In the genomic region with DNA sequence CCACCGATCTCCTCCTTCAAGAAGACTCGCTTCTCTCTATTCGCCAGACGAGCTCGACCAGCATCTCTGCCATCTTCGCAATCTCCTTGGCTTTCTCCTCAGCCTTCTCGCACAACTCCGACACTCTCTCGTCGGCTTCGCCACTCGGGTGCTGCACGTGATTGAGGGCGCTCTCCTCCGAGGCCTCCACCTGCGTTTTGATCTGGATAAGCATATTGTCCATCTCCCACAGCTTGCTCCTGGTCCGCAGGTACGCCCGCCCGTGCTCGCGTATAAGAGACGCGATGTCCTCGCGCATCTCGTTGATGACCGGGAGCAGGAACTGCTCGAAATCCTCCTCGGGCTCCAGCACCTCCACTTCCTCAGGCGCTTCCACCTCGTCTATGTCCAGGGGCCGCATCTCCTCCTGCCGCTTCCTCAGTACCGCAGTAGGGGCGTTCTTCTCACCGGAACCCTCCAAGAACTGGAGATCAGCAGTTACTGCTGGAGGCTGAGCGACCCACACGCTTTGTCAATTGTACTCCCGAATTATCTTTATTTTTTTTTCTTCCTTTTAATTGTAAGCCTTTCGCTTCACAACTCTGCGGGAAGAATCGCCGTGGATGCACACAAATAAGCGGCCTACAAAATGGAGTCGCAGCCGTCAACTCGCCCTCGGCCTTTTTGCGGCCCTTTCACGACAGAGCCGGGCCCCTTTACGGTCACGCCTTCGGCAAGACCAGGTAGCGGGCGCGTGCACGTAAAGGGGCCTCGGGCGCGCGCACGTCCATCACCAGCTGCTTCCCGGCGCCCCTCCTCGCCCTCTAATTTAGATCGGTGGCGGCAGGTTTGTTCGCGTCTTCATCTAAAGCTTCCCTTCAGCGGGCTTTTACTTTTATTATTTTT, we compare ENCODE assay signal across 8 cellular contexts. TPM values are rescaled to one million over a fixed set of nuclear protein-coding genes. Genes with fewer than 3 reads are reported as not detected.
A peak's percentile ranks its signal among the peaks of the same experiment; 100 is the strongest.
DNase-seq lines count a peak whose midpoint lies in the region; ATAC-seq and TF ChIP-seq lines count a peak whose summit lies in the region.

A gene (minus strand): TSS at position 636 of the 885 bp plus-strand sequence. CDS start 236 bp downstream, at position 400.

- TF ChIP-seq POLR2A in GM10847 (IDR thresholded peaks at IDR 0.05; ENCODE audit: extremely low read depth, insufficient read length), result peak; percentile 47

- intact Hi-C loops in tibial artery (cut with DNase I; ENCODE audit: low total_unique reads), result loop anchor here (5.0 to 10.0 kb wide), 3 partner anchors 67 to 365 kb away; a partner anchor contains a TSS

- TF ChIP-seq CTCF in cardiac muscle cell (IDR thresholded peaks at IDR 0.05; ENCODE audit: low read depth, low read length) (peak; percentile 8), parathyroid adenoma (IDR thresholded peaks at IDR 0.05) (no peak), tibial artery (IDR thresholded peaks at IDR 0.05) (peak in 1 of 2 experiments; percentile 9)

- H3K9ac ChIP-seq in adipocyte (ENCODE audit: low read length) (peak within 1 kb of the TSS; percentile 96), parathyroid adenoma (peak within 1 kb of the TSS; percentile 61)

- DNase-seq in NCI-H1436 (lab: John Stamatoyannopoulos, UW) (peak; percentile 87), T follicular helper cell (ENCODE audit: low read depth) (peak; percentile 97), adipocyte (ENCODE audit: low read depth) (peak; percentile 99), cardiac muscle cell (ENCODE audit: low read depth in 1 of 2, low spot score in 1 of 2) (peak; percentile 98 to 99), tibial artery (peak; percentile 96 to 98)

- peaks cover 25% of the 10 kb centered on the region for H3K79me2 ChIP-seq in parathyroid adenoma

- H3K36me3 ChIP-seq in adipocyte (ENCODE audit: control insufficient read depth, insufficient read depth, low read length, severe bottlenecking) (peaks cover 7% of the 10 kb centered on the region), cardiac muscle cell (no peaks in the 10 kb centered on the region), parathyroid adenoma (ENCODE audit: control insufficient read depth, insufficient read depth, low read length) (no peaks in the 10 kb centered on the region), tibial artery (peaks cover 0 to 4% (median 0%) of the 10 kb centered on the region in 3 donors)

- no peaks in the 10 kb centered on the region for H3K9me3 ChIP-seq in adipocyte (ENCODE audit: control insufficient read depth, low read length)
- no peaks in the 10 kb centered on the region for H3K9me3 ChIP-seq in cardiac muscle cell (ENCODE audit: low read depth)
- H3K9me3 ChIP-seq in parathyroid adenoma (ENCODE audit: control insufficient read depth, low read length), result no peaks in the 10 kb centered on the region
- no peaks in the 10 kb centered on the region for H3K9me3 ChIP-seq in tibial artery

- H3K4me3 ChIP-seq in adipocyte (ENCODE audit: low read length), result peak within 1 kb of the TSS; percentile 98
- peak within 1 kb of the TSS; percentile 64 for H3K4me3 ChIP-seq in cardiac muscle cell
- peak within 1 kb of the TSS; percentile 90 for H3K4me3 ChIP-seq in parathyroid adenoma (ENCODE audit: low read depth, low read length)
- peak within 1 kb of the TSS; percentile 75 to 88 for H3K4me3 ChIP-seq in tibial artery

- H3K4me2 ChIP-seq in parathyroid adenoma (ENCODE audit: low read length), result peak within 1 kb of the TSS; percentile 90

- H3K27ac ChIP-seq in cardiac muscle cell, result peak within 1 kb of the TSS; percentile 84
- peak within 1 kb of the TSS; percentile 86 for H3K27ac ChIP-seq in parathyroid adenoma
- peak within 1 kb of the TSS; percentile 82 to 85 for H3K27ac ChIP-seq in tibial artery

- ATAC-seq in HG02759 (IDR thresholded peaks at IDR 0.05; ENCODE audit: unreplicated experiment), result peak; percentile 79

- H3K4me1 ChIP-seq in adipocyte (ENCODE audit: control insufficient read depth, insufficient read depth, low read length) (peaks cover 28% of the 10 kb centered on the region), cardiac muscle cell (ENCODE audit: low read depth) (peaks cover 13% of the 10 kb centered on the region), parathyroid adenoma (peaks cover 9% of the 10 kb centered on the region), tibial artery (peaks cover 5 to 40% (median 24%) of the 10 kb centered on the region in 4 donors)

- H2AFZ ChIP-seq in parathyroid adenoma, result peak within 1 kb of the TSS; percentile 90

- H3K27me3 ChIP-seq in adipocyte (replicated peaks; ENCODE audit: control insufficient read depth, insufficient read depth, low read length), result no peaks in the 10 kb centered on the region
- H3K27me3 ChIP-seq in cardiac muscle cell, result peaks cover 4% of the 10 kb centered on the region
- no peaks in the 10 kb centered on the region for H3K27me3 ChIP-seq in parathyroid adenoma (ENCODE audit: control insufficient read depth, insufficient read depth, low read length)
- H3K27me3 ChIP-seq in tibial artery, result no peaks in the 10 kb centered on the region

RNA-seq across cellular contexts. Expression of the gene that starts here (rescaled TPM):
- 82.4 and 112 TPM in 2 replicates for total RNA-seq in cardiac muscle cell
- 73.3 and 76.4 TPM in 2 replicates for polyA plus RNA-seq in cardiac muscle cell

Comparison
In these comparisons a context has a peak if more than half of its experiments do, and no peak if none do; other contexts are left out.
1. Peak in every context shown above with its lines: DNase-seq, ATAC-seq, H3K4me3 ChIP-seq and H3K27ac ChIP-seq.